Comparison of ENCODE assay signal across 12 cellular contexts in genomic region chr20:43584448-43585138, GRCh38. TPM values are rescaled to one million over a fixed set of nuclear protein-coding genes. Genes with fewer than 3 reads are reported as not detected.
DNase-seq lines count a peak whose midpoint lies in the region; ATAC-seq and TF ChIP-seq lines count a peak whose summit lies in the region.
"Had no signal": no experiment of that assay in that cellular context is flagged by ENCODE, and none has a peak within 500 bp of the region (broad histone marks: within the 10 kb centered on the region; RNA-seq: fewer than 3 reads in every experiment).

No MANE protein-coding gene starts in this region.

- CTCF ChIA-PET in WTC11 (lab: Charles Lee), result interaction anchor here (1.3 to 1.4 kb wide), 2 partner anchors 13 to 47 kb away, joined by 3 read pairs; no protein-coding TSS in a partner anchor

- POLR2A ChIA-PET in WTC11 (lab: Charles Lee), result no interaction called here

- no peaks in the 10 kb centered on the region for H3K27me3 ChIP-seq in H7 (ENCODE audit: control insufficient read depth, insufficient read depth, low read length)

- no peaks in the 10 kb centered on the region for H3K36me3 Mint-ChIP-seq in WTC11
- H3K36me3 Mint-ChIP-seq in T-helper 17 cell (ENCODE audit: low read depth), result no peaks in the 10 kb centered on the region
- H3K36me3 Mint-ChIP-seq: stimulated activated naive B cell treated with anti-CD40 and anti-IgM and Interleukin-4, amounts not matched to agents 10 μg/mL and 1 μg/mL and 100 μg/mL, for 72 hours had no signal

- H3K4me3 Mint-ChIP-seq in WTC11, result no peak overlapping the region
- H3K4me3 Mint-ChIP-seq in T-helper 17 cell, result no peak overlapping the region
- H3K4me3 Mint-ChIP-seq: stimulated activated naive B cell treated with anti-CD40 and anti-IgM and Interleukin-4, amounts not matched to agents 10 μg/mL and 1 μg/mL and 100 μg/mL, for 72 hours had no signal

- peak; percentile 30 for DNase-seq in H7
- no peak for DNase-seq in WTC11 (ENCODE audit: low spot score)
- DNase-seq in iPS-NIHi7 (ENCODE audit: extremely low spot score), result peak; percentile 9
- DNase-seq in skeletal muscle cell (ENCODE audit: low read depth), result peak; percentile 64
- no peak for DNase-seq in DMS53 treated with DMSO at 0.1 percent for 48 hours (lab: John Stamatoyannopoulos, UW; ENCODE audit: unreplicated experiment)
- DNase-seq in HuH-7 (ENCODE audit: low spot score), result no peak
- no peak for DNase-seq in AML-193 (lab: John Stamatoyannopoulos, UW)
- no peak for DNase-seq in T-helper 17 cell
- DNase-seq: activated CD8-positive, alpha-beta memory T cell treated with anti-CD3 and anti-CD28 coated beads, Interleukin-2, amount 50 U/mL, for 48 hours; DMS79; NCI-H2081; stimulated activated naive B cell treated with anti-CD40 and anti-IgM and Interleukin-4, amounts not matched to agents 10 μg/mL and 1 μg/mL and 100 μg/mL, for 72 hours had no signal

- H3K9me3 ChIP-seq in T-helper 17 cell (ENCODE audit: control insufficient read depth, low read length, poor library complexity, severe bottlenecking), result no peaks in the 10 kb centered on the region

- ATAC-seq in WTC11, result peak; percentile 39; the same call in 1 of the 2 replicates
- no peak for ATAC-seq in T-helper 17 cell
- ATAC-seq: stimulated activated naive B cell treated with anti-CD40 and anti-IgM and Interleukin-4, amounts not matched to agents 10 μg/mL and 1 μg/mL and 100 μg/mL, for 72 hours had no signal

- no peaks in the 10 kb centered on the region for H3K36me3 ChIP-seq in H7 (replicated peaks; ENCODE audit: control insufficient read depth, insufficient read depth, low read length)

- H3K4me1 Mint-ChIP-seq in WTC11, result peaks cover 12% of the 10 kb centered on the region
- no peaks in the 10 kb centered on the region for H3K4me1 Mint-ChIP-seq in T-helper 17 cell

- no peak overlapping the region for H3K4me3 ChIP-seq in H7 (ENCODE audit: insufficient read depth, low read depth, low read length)
- no peak overlapping the region for H3K4me3 ChIP-seq in skeletal muscle cell (ENCODE audit: low read depth, low read length)

- no peaks in the 10 kb centered on the region for H3K27me3 Mint-ChIP-seq in WTC11 (ENCODE audit: low read depth)
- peaks cover 16% of the 10 kb centered on the region for H3K27me3 Mint-ChIP-seq in T-helper 17 cell

- H3K9me3 Mint-ChIP-seq in WTC11, result no peaks in the 10 kb centered on the region
- H3K9me3 Mint-ChIP-seq: stimulated activated naive B cell treated with anti-CD40 and anti-IgM and Interleukin-4, amounts not matched to agents 10 μg/mL and 1 μg/mL and 100 μg/mL, for 72 hours had no signal

- TF ChIP-seq CTCF in WTC11 (IDR thresholded peaks at IDR 0.05), result no peak

- no peak overlapping the region for H3K27ac Mint-ChIP-seq in WTC11
- no peak overlapping the region for H3K27ac Mint-ChIP-seq in T-helper 17 cell
- H3K27ac Mint-ChIP-seq: stimulated activated naive B cell treated with anti-CD40 and anti-IgM and Interleukin-4, amounts not matched to agents 10 μg/mL and 1 μg/mL and 100 μg/mL, for 72 hours had no signal

TF ChIP-seq in WTC11, 78 proteins besides CTCF, POLR2A, EP300 and RAD21:
- TF ChIP-seq GABPB1 (CRISPR knock-in tag; IDR thresholded peaks at IDR 0.05) (0 out of 2 replicates have a peak, but pooled peaks have one; percentile 32), FOXK1 (CRISPR knock-in tag; IDR thresholded peaks at IDR 0.05) (no peak)

RNA-seq across cellular contexts. Expression of gene IFT52, which starts 6.1 kb away (rescaled TPM):
- total RNA-seq in H7 (2014; rRNA removed; shearing (Covaris generic)), result 27.6 and 42.6 TPM in 2 replicates
- total RNA-seq in WTC11 (2021) (26.0 to 29.1 TPM (median 27.5 TPM) in 3 replicates), T-helper 17 cell (10 to 100 TPM; 13.6 to 15.5 TPM)

RNA-seq across cellular contexts. Expression of gene SGK2, which starts 25.8 kb away (rescaled TPM):
- 0.07 TPM in 1 of 2 replicates, not detected in the other for total RNA-seq in H7 (2014; rRNA removed; shearing (Covaris generic))
- total RNA-seq in WTC11 (2021) (0.74 to 1.2 TPM (median 0.99 TPM) in 3 replicates), T-helper 17 cell (1 to 10 TPM in 1 of 2 donors, under 1 TPM in 1; 0.52 to 1.7 TPM)

Comparison
In these comparisons a context has a peak if more than half of its experiments do, and no peak if none do; other contexts are left out.
1. DNase-seq: peak in H7 (single experiment), iPS-NIHi7 (single experiment) and skeletal muscle cell (single experiment); none in WTC11 (single experiment), DMS53 treated with DMSO at 0.1 percent for 48 hours (single experiment), HuH-7 (single experiment), AML-193 (0 of 2) and T-helper 17 cell (0 of 3).